In the genomic region with DNA sequence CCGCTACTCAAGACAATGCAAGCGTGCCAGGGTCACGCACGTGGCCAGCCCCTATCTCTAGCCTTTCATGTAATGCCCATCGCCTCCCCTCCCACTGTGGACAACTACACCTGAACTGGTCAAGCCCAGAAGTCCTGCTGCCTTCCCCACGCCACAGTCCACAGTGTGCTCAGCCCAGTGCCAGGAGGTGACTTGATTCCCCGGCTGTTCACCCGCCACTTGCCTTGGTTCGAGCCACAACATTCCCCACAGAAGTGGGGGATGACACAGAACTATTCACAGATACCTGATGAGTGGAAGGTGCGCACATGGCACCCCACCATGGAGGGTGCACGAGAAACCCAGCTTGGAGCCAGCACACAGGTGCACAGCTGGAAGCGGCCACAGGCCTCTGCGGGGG, we compare ENCODE assay signal across 1 cellular context.
TF ChIP-seq lines count a peak whose summit lies in the region.

No MANE protein-coding gene starts in this region.

TF ChIP-seq in K562, 482 proteins besides CTCF, POLR2A, EP300 and RAD21:
- TF ChIP-seq TARDBP (IDR thresholded peaks at IDR 0.05) (no peak), POLR2G (IDR thresholded peaks at IDR 0.05; ENCODE audit: low read depth, low read length) (0 out of 2 replicates have a peak, but pooled peaks have one; percentile 18)
